In the genomic region with DNA sequence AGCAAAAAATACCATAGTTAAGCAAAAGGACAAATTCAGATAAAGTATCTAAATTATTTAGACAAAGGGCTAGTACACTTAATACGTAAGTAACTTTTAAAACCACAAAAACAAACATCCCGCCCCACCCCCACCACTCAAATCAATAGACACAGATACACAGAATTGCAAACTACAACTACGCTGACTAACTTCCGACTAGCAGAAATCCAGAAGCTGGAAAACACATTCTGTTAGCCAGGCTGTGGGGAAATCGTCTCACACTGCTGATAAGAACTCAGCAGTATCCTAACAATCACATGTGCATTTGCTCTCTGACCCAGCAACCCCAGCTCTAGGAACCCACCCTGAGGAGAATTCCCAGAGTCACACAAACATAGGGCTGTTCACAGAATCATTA, we compare ENCODE assay signal across 1 cellular context.
TF ChIP-seq lines count a peak whose summit lies in the region.

No MANE protein-coding gene starts in this region.

TF ChIP-seq in liver, 16 proteins besides CTCF, POLR2A, EP300 and RAD21 (continued from another document):
- TF ChIP-seq TAF1 (conservative IDR thresholded peaks at IDR 0.05) (peak; percentile 48), GABPA (IDR thresholded peaks at IDR 0.05 in 1 of 2, conservative IDR thresholded peaks at IDR 0.05 in 1 of 2) (peak in 1 of 2 donors; percentile 66), FOXA2 (IDR thresholded peaks at IDR 0.05) (peak; percentile 61), EGR1 (IDR thresholded peaks at IDR 0.05; ENCODE audit: low read depth in 2 of 2) (peak; percentile 26 to 28), REST (IDR thresholded peaks at IDR 0.05) (peak; percentile 29), NR2F2 (IDR thresholded peaks at IDR 0.05) (peak; percentile 19), ZBTB33 (IDR thresholded peaks at IDR 0.05) (peak; percentile 67), FOXA1 (IDR thresholded peaks at IDR 0.05) (peak; percentile 58), RXRA (IDR thresholded peaks at IDR 0.05) (peak in 1 of 2 donors; percentile 80)
- TF ChIP-seq, protein P1, sequence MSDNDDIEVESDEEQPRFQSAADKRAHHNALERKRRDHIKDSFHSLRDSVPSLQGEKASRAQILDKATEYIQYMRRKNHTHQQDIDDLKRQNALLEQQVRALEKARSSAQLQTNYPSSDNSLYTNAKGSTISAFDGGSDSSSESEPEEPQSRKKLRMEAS (IDR thresholded peaks at IDR 0.05): peak; percentile 32
